Comparison of ENCODE assay signal across 18 cellular contexts in the genomic region with DNA sequence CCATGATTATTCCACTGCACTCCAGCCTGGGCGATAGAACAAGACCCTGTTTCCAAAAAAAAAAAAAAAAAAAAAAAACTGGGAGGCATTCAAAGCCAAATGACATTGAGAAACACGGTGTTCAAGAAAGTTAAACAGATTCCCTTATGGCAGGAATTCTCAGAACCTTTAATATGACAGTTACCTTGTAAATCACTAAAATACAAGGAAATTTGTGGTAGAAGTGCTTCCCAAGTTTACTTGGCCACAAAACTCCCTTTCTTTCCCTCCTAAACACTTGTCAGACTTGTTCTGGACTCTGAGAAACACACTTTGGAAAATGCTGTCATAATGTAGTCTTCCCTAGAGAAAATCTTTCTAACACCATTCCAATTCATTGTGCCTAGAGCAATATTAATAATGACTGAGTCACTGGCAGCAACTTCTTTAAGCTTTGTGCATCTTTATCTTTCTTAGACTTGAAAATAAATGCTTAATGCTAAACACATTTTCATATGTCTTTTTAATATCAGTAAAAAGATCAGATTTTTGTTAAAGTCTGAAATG.
A peak's percentile ranks its signal among the peaks of the same experiment; 100 is the strongest.
DNase-seq lines count a peak whose midpoint lies in the region; ATAC-seq lines count a peak whose summit lies in the region.
"Had no signal": no experiment of that assay in that cellular context is flagged by ENCODE, and none has a peak within 500 bp of the region (broad histone marks: within the 10 kb centered on the region; RNA-seq: fewer than 3 reads in every experiment).

No MANE protein-coding gene starts in this region.

- no peak for ATAC-seq in CD4-positive, CD25-positive, alpha-beta regulatory T cell (ENCODE audit: low read depth in 2 of 2)
- ATAC-seq in GM21717 (IDR thresholded peaks at IDR 0.05; ENCODE audit: unreplicated experiment) = no peak
- ATAC-seq in GM21723 (IDR thresholded peaks at IDR 0.05; ENCODE audit: unreplicated experiment) = no peak
- ATAC-seq: activated CD8-positive, alpha-beta memory T cell treated with anti-CD3 and anti-CD28 coated beads, Interleukin-2, amount 10 ng/mL, durations not matched to agents 7 days and 5 days; Panc1 had no signal

- peak overlapping the region; percentile 10 to 92 (median 77) for H3K27ac Mint-ChIP-seq in CD4-positive, CD25-positive, alpha-beta regulatory T cell
- peak overlapping the region; percentile 36 for H3K27ac Mint-ChIP-seq in activated T-helper 2 cell treated with anti-CD3 and anti-CD28 coated beads, Interferon-gamma antibody, Interleukin-2, Interleukin-4, amounts not matched to agents 10 μg/mL and 5 μg/mL and 100 μg/mL, durations not matched to agents 14 hours and 24 hours and 36 hours
- H3K27ac Mint-ChIP-seq in immature natural killer cell = peak overlapping the region; percentile 37 to 82 (median 62)
- H3K27ac Mint-ChIP-seq: activated CD8-positive, alpha-beta memory T cell treated with anti-CD3 and anti-CD28 coated beads, Interleukin-2, amount 10 ng/mL, durations not matched to agents 7 days and 5 days had no signal

- no peaks in the 10 kb centered on the region for H3K27me3 ChIP-seq in CD4-positive, CD25-positive, alpha-beta regulatory T cell (ENCODE audit: control insufficient read depth, insufficient read depth, low read length)

- H3K27ac ChIP-seq in CD4-positive, CD25-positive, alpha-beta regulatory T cell (ENCODE audit: insufficient read depth, low read length, poor library complexity, severe bottlenecking) = no peak overlapping the region
- H3K27ac ChIP-seq: skin epidermis, WERI-Rb-1 had no signal

- H3K4me1 Mint-ChIP-seq in CD4-positive, CD25-positive, alpha-beta regulatory T cell = peaks cover 46 to 87% (median 72%) of the 10 kb centered on the region in 4 donors
- H3K4me1 Mint-ChIP-seq in activated T-helper 2 cell treated with anti-CD3 and anti-CD28 coated beads, Interferon-gamma antibody, Interleukin-2, Interleukin-4, amounts not matched to agents 10 μg/mL and 5 μg/mL and 100 μg/mL, durations not matched to agents 14 hours and 24 hours and 36 hours (ENCODE audit: low read depth) = peaks cover 37% of the 10 kb centered on the region
- H3K4me1 Mint-ChIP-seq in immature natural killer cell = peaks cover 67 to 88% of the 10 kb centered on the region in 2 donors

- H3K4me3 ChIP-seq in CD4-positive, CD25-positive, alpha-beta regulatory T cell (ENCODE audit: low read depth, low read length) = no peak overlapping the region
- H3K4me3 ChIP-seq: skin epidermis had no signal

- H3K4me1 ChIP-seq in CD4-positive, CD25-positive, alpha-beta regulatory T cell (ENCODE audit: control insufficient read depth, insufficient read depth, low read length, poor library complexity, severe bottlenecking) = peaks cover 21% of the 10 kb centered on the region

- no peak for DNase-seq in CD4-positive, CD25-positive, alpha-beta regulatory T cell
- DNase-seq in ELR (ENCODE audit: low read depth) (peak; percentile 67), immature natural killer cell (no peak), GDM1 (lab: John Stamatoyannopoulos, UW) (no peak), NCI-H524 (lab: John Stamatoyannopoulos, UW) (no peak)
- DNase-seq in activated T-helper 2 cell treated with anti-CD3 and anti-CD28 coated beads, Interferon-gamma antibody, Interleukin-2, Interleukin-4, amounts not matched to agents 10 μg/mL and 5 μg/mL and 100 μg/mL, durations not matched to agents 14 hours and 24 hours and 36 hours (ENCODE audit: low spot score) = no peak
- DNase-seq: activated CD8-positive, alpha-beta memory T cell treated with anti-CD3 and anti-CD28 coated beads, Interleukin-2, amount 10 ng/mL, durations not matched to agents 7 days and 5 days; DMS53; effector CD8-positive, alpha-beta T cell; NCI-H774; posterior cingulate gyrus; stimulated activated CD4-positive, alpha-beta T cell treated with anti-CD3 and anti-CD28 coated beads, Interleukin-4, amount 100 ng/mL, for 24 hours; stimulated activated CD8-positive, alpha-beta memory T cell treated with anti-CD3 and anti-CD28 coated beads, Interleukin-4, amount 100 ng/mL, for 48 hours; WERI-Rb-1 had no signal

- H3K36me3 Mint-ChIP-seq in CD4-positive, CD25-positive, alpha-beta regulatory T cell = peaks cover 12% of the 10 kb centered on the region
- H3K36me3 Mint-ChIP-seq in activated T-helper 2 cell treated with anti-CD3 and anti-CD28 coated beads, Interferon-gamma antibody, Interleukin-2, Interleukin-4, amounts not matched to agents 10 μg/mL and 5 μg/mL and 100 μg/mL, durations not matched to agents 14 hours and 24 hours and 36 hours (ENCODE audit: low read depth) = peaks cover 15% of the 10 kb centered on the region
- peaks cover 0 to 3% (median 0%) of the 10 kb centered on the region in 3 donors for H3K36me3 Mint-ChIP-seq in immature natural killer cell

- no peaks in the 10 kb centered on the region for H3K27me3 Mint-ChIP-seq in CD4-positive, CD25-positive, alpha-beta regulatory T cell
- H3K27me3 Mint-ChIP-seq in activated T-helper 2 cell treated with anti-CD3 and anti-CD28 coated beads, Interferon-gamma antibody, Interleukin-2, Interleukin-4, amounts not matched to agents 10 μg/mL and 5 μg/mL and 100 μg/mL, durations not matched to agents 14 hours and 24 hours and 36 hours (ENCODE audit: low read depth) = no peaks in the 10 kb centered on the region
- H3K27me3 Mint-ChIP-seq in immature natural killer cell (ENCODE audit: low read depth in 3 of 3) = no peaks in the 10 kb centered on the region
- H3K27me3 Mint-ChIP-seq: activated CD8-positive, alpha-beta memory T cell treated with anti-CD3 and anti-CD28 coated beads, Interleukin-2, amount 10 ng/mL, durations not matched to agents 7 days and 5 days had no signal

- peak overlapping the region in 1 of 4 donors; percentile 7 for H3K4me3 Mint-ChIP-seq in CD4-positive, CD25-positive, alpha-beta regulatory T cell
- no peak overlapping the region for H3K4me3 Mint-ChIP-seq in activated T-helper 2 cell treated with anti-CD3 and anti-CD28 coated beads, Interferon-gamma antibody, Interleukin-2, Interleukin-4, amounts not matched to agents 10 μg/mL and 5 μg/mL and 100 μg/mL, durations not matched to agents 14 hours and 24 hours and 36 hours (ENCODE audit: low read depth)
- H3K4me3 Mint-ChIP-seq in immature natural killer cell = no peak overlapping the region
- H3K4me3 Mint-ChIP-seq: activated CD8-positive, alpha-beta memory T cell treated with anti-CD3 and anti-CD28 coated beads, Interleukin-2, amount 10 ng/mL, durations not matched to agents 7 days and 5 days had no signal

- no peaks in the 10 kb centered on the region for H3K9me3 Mint-ChIP-seq in CD4-positive, CD25-positive, alpha-beta regulatory T cell
- no peaks in the 10 kb centered on the region for H3K9me3 Mint-ChIP-seq in activated T-helper 2 cell treated with anti-CD3 and anti-CD28 coated beads, Interferon-gamma antibody, Interleukin-2, Interleukin-4, amounts not matched to agents 10 μg/mL and 5 μg/mL and 100 μg/mL, durations not matched to agents 14 hours and 24 hours and 36 hours
- no peaks in the 10 kb centered on the region for H3K9me3 Mint-ChIP-seq in immature natural killer cell

- peaks cover 9% of the 10 kb centered on the region for H3K36me3 ChIP-seq in CD4-positive, CD25-positive, alpha-beta regulatory T cell (ENCODE audit: control insufficient read depth, insufficient read depth, low read length)
- H3K36me3 ChIP-seq: WERI-Rb-1 had no signal

- no peaks in the 10 kb centered on the region for H3K9me3 ChIP-seq in CD4-positive, CD25-positive, alpha-beta regulatory T cell (ENCODE audit: control insufficient read depth in 2 of 2, low read length in 2 of 2)

- intact Hi-C loops in activated T-helper 2 cell treated with anti-CD3 and anti-CD28 coated beads, Interferon-gamma antibody, Interleukin-2, Interleukin-4, amounts not matched to agents 10 μg/mL and 5 μg/mL and 100 μg/mL, durations not matched to agents 14 hours and 24 hours and 36 hours (cut with micrococcal nuclease) = no loop called here
